ENCODE assay signal across 8 cellular contexts in genomic region chr1:204521941-204522521, GRCh38. TPM values are rescaled to one million over a fixed set of nuclear protein-coding genes. Genes with fewer than 3 reads are reported as not detected.
A peak's percentile ranks its signal among the peaks of the same experiment; 100 is the strongest.
DNase-seq lines count a peak whose midpoint lies in the region; ATAC-seq, FAIRE-seq and TF ChIP-seq lines count a peak whose summit lies in the region.
"Not testable (repeated sequence)": the region's sequence is repeated elsewhere in the genome, so short reads cannot be mapped to it uniquely, and the experiment has no call there.

No MANE protein-coding gene starts in this region.

- WGBS in K562 (ENCODE audit: insufficient coverage, low coverage, missing lambda C conversion rate): 85% methylated on average over 5 of the region's 5 CpGs

- not testable (repeated sequence) for FAIRE-seq in K562 (lab: Jason Lieb, UNC)

- CTCF ChIA-PET in T-cell (lab: Charles Lee): interaction anchor here (0.6 to 1.7 kb wide), 4 partner anchors 15 to 123 kb away, joined by 4 to 8 read pairs (median 6); no protein-coding TSS in a partner anchor
- CTCF ChIA-PET in K562 (lab: Yijun Ruan, JAX; ENCODE audit: low intra/inter-chr PET ratio): not testable (repeated sequence)

- not testable (repeated sequence) for H3K27me3 Mint-ChIP-seq in CD4-positive, CD25-positive, alpha-beta regulatory T cell; IgD-negative memory B cell; T-cell; activated T-cell treated with anti-CD3 and anti-CD28 coated beads, Interleukin-2, amount 50 U/mL, for 24 hours; immature natural killer cell (ENCODE audit: low read depth in 3 of 3)

- H3K9ac ChIP-seq in K562 (ENCODE audit: insufficient read depth in 1 of 2, low read depth in 2 of 2, low read length in 2 of 2): not testable (repeated sequence)

- peaks cover 67% of the 10 kb centered on the region for H3K4me1 ChIP-seq in CD4-positive, CD25-positive, alpha-beta regulatory T cell (ENCODE audit: control insufficient read depth, insufficient read depth, low read length, poor library complexity, severe bottlenecking)
- H3K4me1 ChIP-seq in K562 (replicated peaks in 1 of 2; ENCODE audit: control insufficient read depth in 2 of 2, insufficient read depth in 2 of 2, low read length in 2 of 2): peaks cover 36 to 39% of the 10 kb centered on the region in 2 experiments
- peaks cover 33% of the 10 kb centered on the region in 2 donors for H3K4me1 ChIP-seq in gastrocnemius medialis

- peak overlapping the region; percentile 84 for H3K4me3 ChIP-seq in CD4-positive, CD25-positive, alpha-beta regulatory T cell (ENCODE audit: low read depth, low read length)
- H3K4me3 ChIP-seq in K562, gastrocnemius medialis: not testable (repeated sequence)

- H3K79me2 ChIP-seq in K562 (ENCODE audit: control insufficient read depth, insufficient read depth, low read length): peaks cover 82% of the 10 kb centered on the region

- not testable (repeated sequence) for H3K4me2 ChIP-seq in K562 (ENCODE audit: insufficient read depth, low read length)

- peaks cover 37% of the 10 kb centered on the region for H3K36me3 ChIP-seq in CD4-positive, CD25-positive, alpha-beta regulatory T cell (ENCODE audit: control insufficient read depth, insufficient read depth, low read length)
- H3K36me3 ChIP-seq in K562 (ENCODE audit: control insufficient read depth, insufficient read depth, low read length) (peaks cover 79% of the 10 kb centered on the region), gastrocnemius medialis (peaks cover 0 to 23% of the 10 kb centered on the region in 2 donors)

- not testable (repeated sequence) for ATAC-seq in CD4-positive, CD25-positive, alpha-beta regulatory T cell (ENCODE audit: low read depth in 2 of 2); T-cell (replicated peaks in 1 of 4); K562; gastrocnemius medialis

- H3K9me3 ChIP-seq in CD4-positive, CD25-positive, alpha-beta regulatory T cell (ENCODE audit: control insufficient read depth in 2 of 2, low read length in 2 of 2); K562 (replicated peaks; ENCODE audit: control insufficient read depth, insufficient read depth, low read depth, low read length); gastrocnemius medialis: not testable (repeated sequence)

- not testable (repeated sequence) for TF ChIP-seq RAD21 in K562 (CRISPR knock-in tag; conservative IDR thresholded peaks at IDR 0.05 in 1 of 2, IDR thresholded peaks at IDR 0.05 in 1 of 2)

- not testable (repeated sequence) for TF ChIP-seq POLR2A in K562 (conservative IDR thresholded peaks at IDR 0.05); gastrocnemius medialis (IDR thresholded peaks at IDR 0.05)

- TF ChIP-seq EP300 in K562 (IDR thresholded peaks at IDR 0.05; ENCODE audit: low read length): not testable (repeated sequence)

- peaks cover 16% of the 10 kb centered on the region; the same call in 1 of the 2 replicates for H4K20me1 ChIP-seq in K562 (replicated peaks; ENCODE audit: control insufficient read depth, insufficient read depth, low read length)

- H3K27ac ChIP-seq in CD4-positive, CD25-positive, alpha-beta regulatory T cell (ENCODE audit: insufficient read depth, low read length, poor library complexity, severe bottlenecking): peak overlapping the region; percentile 88
- not testable (repeated sequence) for H3K27ac ChIP-seq in K562 (ENCODE audit: extremely low read depth, low read depth, low read length)
- H3K27ac ChIP-seq in gastrocnemius medialis: peak overlapping the region in 3 of 4 donors; percentile 63 to 72 (median 69)

- not testable (repeated sequence) for TF ChIP-seq CTCF in K562 (IDR thresholded peaks at IDR 0.05 in 2 of 3, conservative IDR thresholded peaks at IDR 0.05 in 1 of 3; ENCODE audit: insufficient read depth in 2 of 3, low read depth in 1 of 3, low read length in 3 of 3); gastrocnemius medialis (IDR thresholded peaks at IDR 0.05 in 4 of 5, conservative IDR thresholded peaks at IDR 0.05 in 1 of 5)

- in situ Hi-C loops in K562 (cut with MboI): not testable (repeated sequence)
- in situ Hi-C loops in gastrocnemius medialis (cut with MboI; ENCODE audit: low sequenced_read_pairs in 4 of 4): loop anchor here in 2 of 4 donors (25.0 kb wide), 2 partner anchors 360 to 660 kb away; partner anchors contain the start of genes ETNK2 (in 1 of the 2), REN (in 1 of the 2) and SNRPE (in 1 of the 2)

- H3K9me1 ChIP-seq in K562 (ENCODE audit: control insufficient read depth, insufficient read depth, low read length): not testable (repeated sequence)

- not testable (repeated sequence) for BruUV-seq in K562 (replicated peaks; lab: Mats Ljungman, UMichigan)

- H3K27ac Mint-ChIP-seq in CD4-positive, CD25-positive, alpha-beta regulatory T cell: peak overlapping the region; percentile 88 to 98 (median 94)
- H3K27ac Mint-ChIP-seq in IgD-negative memory B cell (peak overlapping the region in 2 of 3 donors; percentile 94 to 96), T-cell (peak overlapping the region; percentile 85), immature natural killer cell (peak overlapping the region; percentile 73 to 93 (median 83))
- H3K27ac Mint-ChIP-seq in activated T-cell treated with anti-CD3 and anti-CD28 coated beads, Interleukin-2, amount 50 U/mL, for 24 hours: peak overlapping the region; percentile 76

- H3K27me3 ChIP-seq in CD4-positive, CD25-positive, alpha-beta regulatory T cell (ENCODE audit: control insufficient read depth, insufficient read depth, low read length); K562 (ENCODE audit: control insufficient read depth in 2 of 2, insufficient read depth in 2 of 2, low read length in 2 of 2); gastrocnemius medialis: not testable (repeated sequence)

- POLR2A ChIA-PET in T-cell (lab: Charles Lee) (interaction anchor here in 1 of 2 donors (0.6 kb wide), 2 partner anchors 16 to 25 kb away, joined by 3 to 4 read pairs; no protein-coding TSS in a partner anchor), K562 (lab: Yijun Ruan, JAX) (interaction anchor here (1.7 kb wide), 1 partner anchor 9 kb away, joined by 9 read pairs; no protein-coding TSS in a partner anchor)

- DNase-seq in CD4-positive, CD25-positive, alpha-beta regulatory T cell; T-cell; activated T-cell treated with anti-CD3 and anti-CD28 coated beads, Interleukin-2, amount 50 U/mL, for 24 hours; K562 (ENCODE audit: extremely low read depth in 1 of 4, low spot score in 3 of 4); immature natural killer cell; gastrocnemius medialis: not testable (repeated sequence)
- DNase-seq in NAMALWA (ENCODE audit: low spot score): peak; percentile 58

- peaks cover 16 to 82% (median 52%) of the 10 kb centered on the region in 4 donors for H3K4me1 Mint-ChIP-seq in CD4-positive, CD25-positive, alpha-beta regulatory T cell
- peaks cover 36 to 57% (median 56%) of the 10 kb centered on the region in 3 donors for H3K4me1 Mint-ChIP-seq in IgD-negative memory B cell
- H3K4me1 Mint-ChIP-seq in T-cell: peaks cover 75 to 85% (median 75%) of the 10 kb centered on the region in 3 donors
- peaks cover 75% of the 10 kb centered on the region for H3K4me1 Mint-ChIP-seq in activated T-cell treated with anti-CD3 and anti-CD28 coated beads, Interleukin-2, amount 50 U/mL, for 24 hours (ENCODE audit: low read depth)
- peaks cover 54 to 71% of the 10 kb centered on the region in 2 donors for H3K4me1 Mint-ChIP-seq in immature natural killer cell

- H3K4me3 Mint-ChIP-seq in CD4-positive, CD25-positive, alpha-beta regulatory T cell: peak overlapping the region; percentile 48 to 84 (median 72)
- H3K4me3 Mint-ChIP-seq in IgD-negative memory B cell (peak overlapping the region; percentile 61 to 88 (median 74)), T-cell (peak overlapping the region in 2 of 3 donors; percentile 32 to 49), immature natural killer cell (peak overlapping the region in 2 of 5 donors; percentile 30 to 40)
- H3K4me3 Mint-ChIP-seq in activated T-cell treated with anti-CD3 and anti-CD28 coated beads, Interleukin-2, amount 50 U/mL, for 24 hours: not testable (repeated sequence)

- not testable (repeated sequence) for H2AFZ ChIP-seq in K562 (ENCODE audit: low read depth, low read length)

- intact Hi-C loops in K562 (cut with micrococcal nuclease); gastrocnemius medialis (cut with DNase I; ENCODE audit: low total_unique reads): not testable (repeated sequence)

- H3K36me3 Mint-ChIP-seq in CD4-positive, CD25-positive, alpha-beta regulatory T cell: peaks cover 40% of the 10 kb centered on the region
- H3K36me3 Mint-ChIP-seq in IgD-negative memory B cell: peaks cover 11% of the 10 kb centered on the region
- H3K36me3 Mint-ChIP-seq in T-cell: peaks cover 46% of the 10 kb centered on the region
- H3K36me3 Mint-ChIP-seq in activated T-cell treated with anti-CD3 and anti-CD28 coated beads, Interleukin-2, amount 50 U/mL, for 24 hours (ENCODE audit: low read depth): peaks cover 59% of the 10 kb centered on the region
- peaks cover 24 to 43% (median 26%) of the 10 kb centered on the region in 3 donors for H3K36me3 Mint-ChIP-seq in immature natural killer cell

- H3K9me3 Mint-ChIP-seq in CD4-positive, CD25-positive, alpha-beta regulatory T cell; IgD-negative memory B cell; T-cell; activated T-cell treated with anti-CD3 and anti-CD28 coated beads, Interleukin-2, amount 50 U/mL, for 24 hours; immature natural killer cell: not testable (repeated sequence)

RNA-seq across cellular contexts. Expression of gene MDM4, which starts 5.8 kb away (rescaled TPM):
- 263 TPM for total RNA-seq in CD4-positive, CD25-positive, alpha-beta regulatory T cell
- polyA plus RNA-seq in CD4-positive, CD25-positive, alpha-beta regulatory T cell: 10 to 100 TPM; 10.0 to 20.0 (median 11.3) TPM
- polyA plus RNA-seq in IgD-negative memory B cell (23.9 TPM), K562 (2011; rRNA removed) (41.2 and 46.7 TPM in 2 replicates), K562 (2014; fragmentation: Illumina TruSeq; extraction: Trizol) (10.0 TPM in 2 replicates), K562 (2014; fragmentation: Nextera tagmentation; extraction: Ambion mirVana) (10 to 100 TPM in 1 of 2 experiments, 1 to 10 TPM in 1; 3.3 to 11.1 TPM), K562 (2014; rRNA removed) (17.9 and 22.6 TPM in 2 replicates), immature natural killer cell (10 to 100 TPM in 1 of 3 donors, 1 to 10 TPM in 2; 4.6 to 22.6 (median 8.3) TPM)
- total RNA-seq in T-cell (100 to 1,000 TPM; 168 to 288 (median 183) TPM), K562 (2014; rRNA removed) (21.2 and 24.6 TPM in 2 replicates), K562 (2014; rRNA removed; fragmentation: Illumina TruSeq; extraction: Trizol) (40.6 and 53.0 TPM in 2 replicates), K562 (2015; rRNA removed; fragmentation: Illumina TruSeq; extraction: Trizol) (32.2 and 33.4 TPM in 2 replicates), K562 (2021) (55.9 and 61.7 TPM in 2 replicates), gastrocnemius medialis (10 to 100 TPM; 15.1 to 44.0 (median 28.9) TPM)
- total RNA-seq in K562 (2011; cell fraction: chromatin; rRNA removed; ENCODE audit: low replicate concordance): 237 and 644 TPM in 2 replicates
- total RNA-seq in K562 (2011; cell fraction: nucleolus; rRNA removed): 117 and 136 TPM in 2 replicates
- 249 and 386 TPM in 2 replicates for total RNA-seq in K562 (2011; cell fraction: nucleoplasm; rRNA removed)
- polyA plus RNA-seq in K562 (2011; cell fraction: cytosol; rRNA removed): 5.9 and 16.5 TPM in 2 replicates
- polyA plus RNA-seq in K562 (2011; cell fraction: nucleus; rRNA removed): 63.1 and 81.2 TPM in 2 replicates
- polyA plus RNA-seq in K562 (2012): 5.2 and 7.5 TPM in 2 replicates
- polyA minus RNA-seq in K562 (2011; rRNA and poly(A)+ RNA removed): 171 and 249 TPM in 2 replicates
- polyA minus RNA-seq in K562 (2011; cell fraction: cytosol; rRNA and poly(A)+ RNA removed): 15.7 and 26.6 TPM in 2 replicates
- 120 and 165 TPM in 2 replicates for polyA minus RNA-seq in K562 (2011; cell fraction: nucleus; rRNA and poly(A)+ RNA removed)

RNA-seq across cellular contexts. Expression of gene PIK3C2B, which starts 27.4 kb away (rescaled TPM):
- total RNA-seq in CD4-positive, CD25-positive, alpha-beta regulatory T cell: 39.5 TPM
- 1 to 10 TPM in 3 of 4 donors, under 1 TPM in 1; 0.90 to 2.2 (median 1.5) TPM for polyA plus RNA-seq in CD4-positive, CD25-positive, alpha-beta regulatory T cell
- 8.1 TPM for polyA plus RNA-seq in IgD-negative memory B cell
- 10 to 100 TPM; 33.4 to 44.1 (median 36.0) TPM for total RNA-seq in T-cell
- 1.7 and 12.0 TPM in 2 replicates for total RNA-seq in K562 (2011; cell fraction: chromatin; rRNA removed; ENCODE audit: low replicate concordance)
- total RNA-seq in K562 (2011; cell fraction: nucleolus; rRNA removed): 2.2 and 6.7 TPM in 2 replicates
- total RNA-seq in K562 (2011; cell fraction: nucleoplasm; rRNA removed): 2.1 and 2.4 TPM in 2 replicates
- total RNA-seq in K562 (2014; rRNA removed): 0.95 and 1.6 TPM in 2 replicates
- 0.61 and 0.62 TPM in 2 replicates for total RNA-seq in K562 (2014; rRNA removed; fragmentation: Illumina TruSeq; extraction: Trizol)
- 0.34 and 0.72 TPM in 2 replicates for total RNA-seq in K562 (2015; rRNA removed; fragmentation: Illumina TruSeq; extraction: Trizol)
- 1.8 and 2.9 TPM in 2 replicates for total RNA-seq in K562 (2021)
- 1.1 and 4.0 TPM in 2 replicates for polyA plus RNA-seq in K562 (2011; rRNA removed)
- 2.0 and 3.0 TPM in 2 replicates for polyA plus RNA-seq in K562 (2011; cell fraction: cytosol; rRNA removed)
- polyA plus RNA-seq in K562 (2011; cell fraction: nucleus; rRNA removed): 3.8 and 3.9 TPM in 2 replicates
- polyA plus RNA-seq in K562 (2012): 1.4 and 2.8 TPM in 2 replicates
- 0.55 and 0.82 TPM in 2 replicates for polyA plus RNA-seq in K562 (2014; fragmentation: Illumina TruSeq; extraction: Trizol)
- under 1 TPM; 0.10 to 0.27 TPM for polyA plus RNA-seq in K562 (2014; fragmentation: Nextera tagmentation; extraction: Ambion mirVana)
- polyA plus RNA-seq in K562 (2014; rRNA removed): 0.27 and 0.65 TPM in 2 replicates
- 3.3 and 3.9 TPM in 2 replicates for polyA minus RNA-seq in K562 (2011; rRNA and poly(A)+ RNA removed)
- polyA minus RNA-seq in K562 (2011; cell fraction: cytosol; rRNA and poly(A)+ RNA removed): 2.7 and 7.7 TPM in 2 replicates
- 3.1 and 6.1 TPM in 2 replicates for polyA minus RNA-seq in K562 (2011; cell fraction: nucleus; rRNA and poly(A)+ RNA removed)
- polyA plus RNA-seq in immature natural killer cell: 1 to 10 TPM in 2 of 3 donors, not detected in 1; 1.4 to 2.3 TPM
- 1 to 10 TPM; 2.8 to 6.0 (median 3.8) TPM for total RNA-seq in gastrocnemius medialis
